In the genomic region with DNA sequence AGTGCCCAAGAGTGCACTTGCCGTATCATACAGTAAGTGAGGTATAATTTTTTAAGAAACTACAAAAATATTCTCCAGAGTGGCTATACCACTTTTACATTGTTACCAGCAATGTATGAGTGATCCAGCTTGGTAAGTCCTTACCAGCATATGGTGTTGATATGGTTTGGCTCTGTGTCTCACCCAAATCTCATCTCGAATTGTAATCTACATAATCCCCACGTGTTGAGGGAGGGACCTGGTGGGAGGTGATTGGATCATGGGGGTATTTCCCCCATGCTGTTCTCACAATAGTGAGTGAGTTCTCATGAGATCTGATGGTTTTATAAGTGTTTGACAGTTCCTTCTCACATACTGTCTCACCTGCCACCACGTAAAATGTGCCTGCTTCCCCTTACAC, we compare ENCODE assay signal across 15 cellular contexts. TPM values are rescaled to one million over a fixed set of nuclear protein-coding genes. Genes with fewer than 3 reads are reported as not detected.
A peak's percentile ranks its signal among the peaks of the same experiment; 100 is the strongest.
DNase-seq lines count a peak whose midpoint lies in the region; TF ChIP-seq lines count a peak whose summit lies in the region.
"Had no signal": no experiment of that assay in that cellular context is flagged by ENCODE, and none has a peak within 500 bp of the region (broad histone marks: within the 10 kb centered on the region; RNA-seq: fewer than 3 reads in every experiment).

No MANE protein-coding gene starts in this region.

- H3K36me3 Mint-ChIP-seq in H9 (ENCODE audit: insufficient read depth in 1 of 3, low read depth in 3 of 3) = peaks cover 6 to 20% (median 6%) of the 10 kb centered on the region in 3 experiments; a peak in 6 of 7 replicates

- no peak overlapping the region for H2BK5ac ChIP-seq in H9 (ENCODE audit: insufficient read length, low read length)

- H4K20me1 ChIP-seq in H9 (ENCODE audit: control insufficient read depth, insufficient read depth, insufficient read length) = no peaks in the 10 kb centered on the region
- H4K20me1 ChIP-seq: BLaER1 had no signal

- H2AFZ ChIP-seq in H9 (ENCODE audit: low read length) = no peak overlapping the region
- H2AFZ ChIP-seq: GM23248 had no signal

- TF ChIP-seq CTCF in H9 (conservative IDR thresholded peaks at IDR 0.05) (no peak), GM20000 (IDR thresholded peaks at IDR 0.05; ENCODE audit: extremely low read depth, missing control alignments) (no peak)

- DNase-seq in H9 = no peak
- peak; percentile 7 for DNase-seq in NCI-H524 treated with DMSO at 0.1 percent for 48 hours (lab: John Stamatoyannopoulos, UW)
- DNase-seq in SK-N-MC (ENCODE audit: low read depth, low spot score) = peak; percentile 66
- no peak for DNase-seq in superior temporal gyrus (ENCODE audit: extremely low spot score)
- no peak for DNase-seq in SHP77 treated with DMSO at 0.1 percent for 48 hours (lab: John Stamatoyannopoulos, UW)
- no peak for DNase-seq in GM20000 (ENCODE audit: low spot score)
- DNase-seq: CD4-positive, alpha-beta T cell; CD8-positive, alpha-beta memory T cell; DMS153; DND-41; GM23248; H7 had no signal

- peaks cover 46 to 57% of the 10 kb centered on the region in 2 experiments for H3K9me3 Mint-ChIP-seq in H9
- H3K9me3 Mint-ChIP-seq: CD4-positive, alpha-beta T cell; CD8-positive, alpha-beta memory T cell had no signal

- no peak overlapping the region for H3K4me2 ChIP-seq in H9 (ENCODE audit: insufficient read depth, insufficient read length, low read length)
- H3K4me2 ChIP-seq: BLaER1 had no signal

- no peak overlapping the region for H3K27ac ChIP-seq in H9 (ENCODE audit: insufficient read length, low read depth, low read length)
- H3K27ac ChIP-seq in SK-N-MC = peak overlapping the region; percentile 93
- H3K27ac ChIP-seq: BLaER1, C4-2B, GM23248 had no signal

- no peaks in the 10 kb centered on the region for H3K4me1 ChIP-seq in H9 (ENCODE audit: insufficient read depth, low read length)
- H3K4me1 ChIP-seq: BLaER1 had no signal

- H3K4me1 Mint-ChIP-seq in H9 = peaks cover 9 to 10% of the 10 kb centered on the region in 2 experiments

- H4K8ac ChIP-seq in H9 (replicated peaks; ENCODE audit: insufficient read length, low read depth, low read length) = no peak overlapping the region

- no CpG with 5 or more reads among the region's 4 CpGs for WGBS in H9 (ENCODE audit: extremely low coverage, insufficient read length, low lambda C conversion rate)

- no peaks in the 10 kb centered on the region for H3K27me3 ChIP-seq in H9 (ENCODE audit: insufficient read depth, low read length)

- no peak overlapping the region for H4K5ac ChIP-seq in H9 (ENCODE audit: insufficient read length, low read depth, low read length)

- no peaks in the 10 kb centered on the region for H3K79me2 ChIP-seq in H9 (ENCODE audit: insufficient read depth, low read length)

- H3T11ph ChIP-seq in H9 (ENCODE audit: low read length) = no peak overlapping the region

- H3K23me2 ChIP-seq in H9 (ENCODE audit: insufficient read length, low read depth, low read length, poor library complexity, severe bottlenecking) = no peaks in the 10 kb centered on the region

- no peak overlapping the region for H2BK12ac ChIP-seq in H9 (ENCODE audit: insufficient read length, low read depth, low read length)

- peak overlapping the region in 2 of 3 experiments; percentile 63 to 88; a peak in 3 of 7 replicates for H3K27ac Mint-ChIP-seq in H9
- H3K27ac Mint-ChIP-seq: B cell; CD4-positive, alpha-beta T cell; CD8-positive, alpha-beta memory T cell had no signal

- H3K14ac ChIP-seq in H9 (ENCODE audit: insufficient read depth, low read length) = no peak overlapping the region

- H3K9me3 ChIP-seq in H9 (ENCODE audit: control insufficient read depth, low read depth, low read length) (peaks cover 27% of the 10 kb centered on the region), SK-N-MC (ENCODE audit: low read depth, low read length) (no peaks in the 10 kb centered on the region)
- H3K9me3 ChIP-seq: BLaER1 had no signal

- no peaks in the 10 kb centered on the region; the same call in 1 of the 2 replicates for H3K27me3 Mint-ChIP-seq in H9 (ENCODE audit: low read depth)
- H3K27me3 Mint-ChIP-seq: B cell; CD4-positive, alpha-beta T cell had no signal

- H2BK20ac ChIP-seq in H9 (ENCODE audit: low read depth, low read length, poor library complexity, severe bottlenecking) = no peak overlapping the region

- H3K4me3 Mint-ChIP-seq in H9 = no peak overlapping the region
- H3K4me3 Mint-ChIP-seq: B cell; CD4-positive, alpha-beta T cell; CD8-positive, alpha-beta memory T cell had no signal

- no peak overlapping the region for H3K4ac ChIP-seq in H9 (ENCODE audit: low read depth, low read length)

- H3K56ac ChIP-seq in H9 (ENCODE audit: insufficient read length, low read depth, low read length) = no peak overlapping the region

- H4K91ac ChIP-seq in H9 (ENCODE audit: insufficient read length, low read depth, low read length) = no peak overlapping the region

- no peak overlapping the region for H2BK120ac ChIP-seq in H9 (ENCODE audit: low read depth, low read length, poor library complexity, severe bottlenecking)

- H3K79me1 ChIP-seq in H9 (ENCODE audit: insufficient read depth, low read depth, low read length, poor library complexity, severe bottlenecking) = no peaks in the 10 kb centered on the region

- H3K9ac ChIP-seq in H9 (ENCODE audit: extremely low read depth, insufficient read length, low read length) (no peak overlapping the region), SK-N-MC (ENCODE audit: insufficient read length) (no peak overlapping the region)
- H3K9ac ChIP-seq: BLaER1, GM23248 had no signal

- no peak overlapping the region for H3K23ac ChIP-seq in H9 (ENCODE audit: insufficient read length, low read depth, low read length)

- no peak overlapping the region for H3K18ac ChIP-seq in H9 (ENCODE audit: insufficient read length, low read depth, low read length)

- no peak overlapping the region for H2BK15ac ChIP-seq in H9 (ENCODE audit: low read depth, low read length)

- H3K36me3 ChIP-seq in SK-N-MC (ENCODE audit: insufficient read depth, low read length) = peaks cover 13% of the 10 kb centered on the region
- H3K36me3 ChIP-seq: BLaER1 had no signal

- H3K4me3 ChIP-seq in SK-N-MC = peak overlapping the region; percentile 11; the same call in 1 of the 2 replicates
- H3K4me3 ChIP-seq: BLaER1, GM23248 had no signal

- H2AK5ac ChIP-seq in H9 (ENCODE audit: insufficient read length, low read length) = no peak overlapping the region

RNA-seq across cellular contexts. Expression of gene RBMX, which starts 44.8 kb away (rescaled TPM):
- total RNA-seq in H9 (2021) = 409 and 414 TPM in 2 replicates

RNA-seq across cellular contexts. Expression of gene ARHGEF6, which starts 55.0 kb away (rescaled TPM):
- 3.6 and 3.7 TPM in 2 replicates for total RNA-seq in H9 (2021)

Comparison
In these comparisons a context has a peak if more than half of its experiments do, and no peak if none do; other contexts are left out.
1. DNase-seq: peak in NCI-H524 treated with DMSO at 0.1 percent for 48 hours (single experiment) and SK-N-MC (single experiment); none in H9 (single experiment), superior temporal gyrus (single experiment), SHP77 treated with DMSO at 0.1 percent for 48 hours (single experiment) and GM20000 (single experiment).